ENCODE assay signal across 1 cellular context in genomic region chr15:49492834-49493233, GRCh38.
TF ChIP-seq lines count a peak whose summit lies in the region.

No MANE protein-coding gene starts in this region.

TF ChIP-seq in HEK293T, 16 proteins besides CTCF, POLR2A, EP300 and RAD21 (continued from another document):
- TF ChIP-seq, protein P1, sequence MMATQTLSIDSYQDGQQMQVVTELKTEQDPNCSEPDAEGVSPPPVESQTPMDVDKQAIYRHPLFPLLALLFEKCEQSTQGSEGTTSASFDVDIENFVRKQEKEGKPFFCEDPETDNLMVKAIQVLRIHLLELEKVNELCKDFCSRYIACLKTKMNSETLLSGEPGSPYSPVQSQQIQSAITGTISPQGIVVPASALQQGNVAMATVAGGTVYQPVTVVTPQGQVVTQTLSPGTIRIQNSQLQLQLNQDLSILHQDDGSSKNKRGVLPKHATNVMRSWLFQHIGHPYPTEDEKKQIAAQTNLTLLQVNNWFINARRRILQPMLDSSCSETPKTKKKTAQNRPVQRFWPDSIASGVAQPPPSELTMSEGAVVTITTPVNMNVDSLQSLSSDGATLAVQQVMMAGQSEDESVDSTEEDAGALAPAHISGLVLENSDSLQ (IDR thresholded peaks at IDR 0.05): no peak
